21 cellular contexts compared by ENCODE assay signal in the genomic region with DNA sequence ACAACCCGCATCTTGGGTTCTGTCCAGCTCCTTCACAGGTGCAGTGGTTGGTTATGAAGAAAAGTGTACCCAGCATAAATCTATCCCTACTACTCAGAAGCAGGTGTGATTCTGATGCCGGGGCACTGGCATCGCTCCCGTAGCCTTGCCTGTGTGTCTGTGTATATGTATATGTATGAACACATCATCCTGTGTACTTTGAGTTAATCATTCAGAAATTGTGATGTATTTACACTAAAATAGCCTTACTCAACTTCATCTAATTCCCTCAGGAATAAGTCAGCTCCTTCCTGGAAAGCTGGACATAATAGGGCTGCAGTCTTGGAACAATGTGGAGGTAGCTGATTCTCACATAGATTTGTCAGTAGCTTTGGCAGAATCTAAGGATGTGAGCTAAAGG. TPM values are rescaled to one million over a fixed set of nuclear protein-coding genes. Genes with fewer than 3 reads are reported as not detected.
A peak's percentile ranks its signal among the peaks of the same experiment; 100 is the strongest.
DNase-seq lines count a peak whose midpoint lies in the region; ATAC-seq and TF ChIP-seq lines count a peak whose summit lies in the region.
"Had no signal": no experiment of that assay in that cellular context is flagged by ENCODE, and none has a peak within 500 bp of the region (broad histone marks: within the 10 kb centered on the region; RNA-seq: fewer than 3 reads in every experiment).

No MANE protein-coding gene starts in this region.

- H3K4me1 Mint-ChIP-seq in T-helper 2 cell treated with Interferon-gamma antibody and Interleukin-4, amounts not matched to agents 5 μg/mL and 100 μg/mL, for 36 hours (ENCODE audit: low read depth) = peaks cover 58% of the 10 kb centered on the region
- H3K4me1 Mint-ChIP-seq in natural killer cell treated with Interleukin-12 subunit alpha and Interleukin-12 subunit beta and Interleukin-15 and Interleukin-18, amount 100 ng/mL, for 72 hours (ENCODE audit: low read depth in 2 of 2) = peaks cover 40 to 54% of the 10 kb centered on the region in 2 donors
- H3K4me1 Mint-ChIP-seq in natural killer cell = peaks cover 8 to 15% of the 10 kb centered on the region in 2 donors
- H3K4me1 Mint-ChIP-seq: H9 had no signal

- no peak overlapping the region for H3K4me3 Mint-ChIP-seq in T-helper 2 cell treated with Interferon-gamma antibody and Interleukin-4, amounts not matched to agents 5 μg/mL and 100 μg/mL, for 36 hours
- no peak overlapping the region for H3K4me3 Mint-ChIP-seq in natural killer cell treated with Interleukin-12 subunit alpha and Interleukin-12 subunit beta and Interleukin-15 and Interleukin-18, amount 100 ng/mL, for 72 hours
- H3K4me3 Mint-ChIP-seq in natural killer cell = no peak overlapping the region
- H3K4me3 Mint-ChIP-seq: H9, IgD-negative memory B cell had no signal

- H3K36me3 Mint-ChIP-seq in T-helper 2 cell treated with Interferon-gamma antibody and Interleukin-4, amounts not matched to agents 5 μg/mL and 100 μg/mL, for 36 hours (ENCODE audit: low read depth) = peaks cover 81% of the 10 kb centered on the region
- peaks cover 48% of the 10 kb centered on the region for H3K36me3 Mint-ChIP-seq in natural killer cell treated with Interleukin-12 subunit alpha and Interleukin-12 subunit beta and Interleukin-15 and Interleukin-18, amount 100 ng/mL, for 72 hours
- peaks cover 28% of the 10 kb centered on the region for H3K36me3 Mint-ChIP-seq in natural killer cell

- H3K27ac Mint-ChIP-seq in T-helper 2 cell treated with Interferon-gamma antibody and Interleukin-4, amounts not matched to agents 5 μg/mL and 100 μg/mL, for 36 hours = peak overlapping the region; percentile 37
- peak overlapping the region; percentile 93 to 96 for H3K27ac Mint-ChIP-seq in natural killer cell treated with Interleukin-12 subunit alpha and Interleukin-12 subunit beta and Interleukin-15 and Interleukin-18, amount 100 ng/mL, for 72 hours
- no peak overlapping the region for H3K27ac Mint-ChIP-seq in natural killer cell
- H3K27ac Mint-ChIP-seq: H9, IgD-negative memory B cell had no signal

- TF ChIP-seq CTCF in natural killer cell (IDR thresholded peaks at IDR 0.05) = no peak
- no peak for TF ChIP-seq CTCF in epithelial cell of esophagus (IDR thresholded peaks at IDR 0.05; ENCODE audit: insufficient read depth, low read depth, low read length, missing control alignments)
- no peak for TF ChIP-seq CTCF in GM20000 (IDR thresholded peaks at IDR 0.05; ENCODE audit: extremely low read depth, missing control alignments)

- no peak overlapping the region for H3K4me3 ChIP-seq in epithelial cell of esophagus (ENCODE audit: low read length)

- DNase-seq in T-helper 2 cell treated with Interferon-gamma antibody and Interleukin-4, amounts not matched to agents 5 μg/mL and 100 μg/mL, for 36 hours (ENCODE audit: low spot score) = no peak
- DNase-seq in T-helper 2 cell (no peak), natural killer cell (no peak), epithelial cell of esophagus (ENCODE audit: low read depth) (peak; percentile 36), foreskin melanocyte (no peak), GM20000 (ENCODE audit: low spot score) (no peak)
- no peak for DNase-seq in natural killer cell treated with Interleukin-12 subunit alpha and Interleukin-12 subunit beta and Interleukin-15 and Interleukin-18, amount 100 ng/mL, for 72 hours (ENCODE audit: low spot score)
- DNase-seq: Caco-2; DMS79 treated with DMSO at 0.1 percent for 48 hours; H9; MV-4-11; NCI-H1436 treated with DMSO at 0.1 percent for 48 hours; NCI-H2107; NCI-H226; NCI-H526 treated with DMSO at 0.1 percent for 48 hours; NK-92 treated with Interleukin-12 subunit alpha and Interleukin-12 subunit beta, amount 100 ng/mL, for 24 hours; OCI-M1 had no signal

- ATAC-seq in natural killer cell treated with Interleukin-12 subunit alpha and Interleukin-12 subunit beta and Interleukin-15 and Interleukin-18, amount 100 ng/mL, for 72 hours = no peak
- ATAC-seq in natural killer cell (no peak), HG02571 (IDR thresholded peaks at IDR 0.05; ENCODE audit: unreplicated experiment) (no peak)

- H3K27me3 Mint-ChIP-seq in T-helper 2 cell treated with Interferon-gamma antibody and Interleukin-4, amounts not matched to agents 5 μg/mL and 100 μg/mL, for 36 hours (ENCODE audit: low read depth) = no peaks in the 10 kb centered on the region
- no peaks in the 10 kb centered on the region for H3K27me3 Mint-ChIP-seq in natural killer cell treated with Interleukin-12 subunit alpha and Interleukin-12 subunit beta and Interleukin-15 and Interleukin-18, amount 100 ng/mL, for 72 hours
- H3K27me3 Mint-ChIP-seq in natural killer cell (ENCODE audit: low read depth in 2 of 2) = no peaks in the 10 kb centered on the region

- intact Hi-C loops in natural killer cell (cut with micrococcal nuclease) = no loop called here

- H3K9me3 Mint-ChIP-seq in T-helper 2 cell treated with Interferon-gamma antibody and Interleukin-4, amounts not matched to agents 5 μg/mL and 100 μg/mL, for 36 hours = no peaks in the 10 kb centered on the region
- no peaks in the 10 kb centered on the region for H3K9me3 Mint-ChIP-seq in natural killer cell treated with Interleukin-12 subunit alpha and Interleukin-12 subunit beta and Interleukin-15 and Interleukin-18, amount 100 ng/mL, for 72 hours
- no peaks in the 10 kb centered on the region for H3K9me3 Mint-ChIP-seq in natural killer cell
- H3K9me3 Mint-ChIP-seq: H9, IgD-negative memory B cell had no signal

RNA-seq across cellular contexts. Expression of a gene that starts 6.7 kb away (rescaled TPM):
- total RNA-seq in natural killer cell treated with Interleukin-12 subunit alpha and Interleukin-12 subunit beta and Interleukin-15 and Interleukin-18, amount 100 ng/mL, for 72 hours = 10 to 100 TPM in 1 of 2 donors, 1 to 10 TPM in 1; 5.7 to 70.2 TPM
- total RNA-seq in natural killer cell = under 1 TPM in 1 of 3 donors, not detected in 2; 0.26 TPM
- total RNA-seq: H9, LHCN-M2 had no signal

RNA-seq across cellular contexts. Expression of a gene that starts 59.8 kb away (rescaled TPM):
- total RNA-seq in natural killer cell treated with Interleukin-12 subunit alpha and Interleukin-12 subunit beta and Interleukin-15 and Interleukin-18, amount 100 ng/mL, for 72 hours = 100 to 1,000 TPM; 152 to 168 TPM
- total RNA-seq in natural killer cell = 100 to 1,000 TPM; 146 to 191 (median 166) TPM
- total RNA-seq: A172, H9 had no signal

Comparison
In these comparisons a context has a peak if more than half of its experiments do, and no peak if none do; other contexts are left out.
1. H3K27ac Mint-ChIP-seq: peak in T-helper 2 cell treated with Interferon-gamma antibody and Interleukin-4, amounts not matched to agents 5 μg/mL and 100 μg/mL, for 36 hours (single experiment) and natural killer cell treated with Interleukin-12 subunit alpha and Interleukin-12 subunit beta and Interleukin-15 and Interleukin-18, amount 100 ng/mL, for 72 hours (2 of 2); none in natural killer cell (0 of 2).
2. RNA of a gene that starts 6.7 kb away (total RNA-seq): 5.7 to 70.2 TPM in natural killer cell treated with Interleukin-12 subunit alpha and Interleukin-12 subunit beta and Interleukin-15 and Interleukin-18, amount 100 ng/mL, for 72 hours; 0.26 TPM in natural killer cell; every median in the first group is over 4 times any median in the second.